In genomic region chrX:119943185-119943988, GRCh38 we compare ENCODE assay signal across 8 cellular contexts. TPM values are rescaled to one million over a fixed set of nuclear protein-coding genes. Genes with fewer than 3 reads are reported as not detected.
DNase-seq lines count a peak whose midpoint lies in the region; ATAC-seq and TF ChIP-seq lines count a peak whose summit lies in the region.

Gene NKAP (minus strand): TSS chrX:119943751. CDS start chrX:119943605, 146 bp downstream.

- H3K27ac Mint-ChIP-seq in activated T-helper 2 cell treated with anti-CD3 and anti-CD28 coated beads, Interferon-gamma antibody, Interleukin-2, Interleukin-4, amounts not matched to agents 10 μg/mL and 5 μg/mL and 100 μg/mL, durations not matched to agents 14 hours and 24 hours and 36 hours: peak within 1 kb of the TSS; percentile 91
- H3K27ac Mint-ChIP-seq in naive thymus-derived CD4-positive, alpha-beta T cell: peak within 1 kb of the TSS; percentile 84 to 99 (median 94)
- H3K27ac Mint-ChIP-seq in stimulated activated memory B cell treated with anti-CD40 and anti-IgM and Interleukin-4, amounts not matched to agents 10 μg/mL and 1 μg/mL and 100 μg/mL, for 72 hours: peak within 1 kb of the TSS; percentile 97

- H3K4me1 Mint-ChIP-seq in activated T-helper 2 cell treated with anti-CD3 and anti-CD28 coated beads, Interferon-gamma antibody, Interleukin-2, Interleukin-4, amounts not matched to agents 10 μg/mL and 5 μg/mL and 100 μg/mL, durations not matched to agents 14 hours and 24 hours and 36 hours (ENCODE audit: low read depth): peaks cover 13% of the 10 kb centered on the region
- peaks cover 13 to 30% (median 22%) of the 10 kb centered on the region in 7 donors for H3K4me1 Mint-ChIP-seq in naive thymus-derived CD4-positive, alpha-beta T cell
- peaks cover 22% of the 10 kb centered on the region for H3K4me1 Mint-ChIP-seq in stimulated activated memory B cell treated with anti-CD40 and anti-IgM and Interleukin-4, amounts not matched to agents 10 μg/mL and 1 μg/mL and 100 μg/mL, for 72 hours

- H3K27ac ChIP-seq in fibroblast of lung (ENCODE audit: insufficient read depth, low read length): peak within 1 kb of the TSS; percentile 84
- H3K27ac ChIP-seq in naive thymus-derived CD4-positive, alpha-beta T cell (ENCODE audit: low read depth, low read length): peak within 1 kb of the TSS; percentile 97

- no peak for TF ChIP-seq CTCF in fibroblast of lung (conservative IDR thresholded peaks at IDR 0.05 in 1 of 2, IDR thresholded peaks at IDR 0.05 in 1 of 2; ENCODE audit: low read depth in 1 of 2, low read length in 2 of 2)

- ATAC-seq in naive thymus-derived CD4-positive, alpha-beta T cell: peak; percentile 95
- ATAC-seq in stimulated activated memory B cell treated with anti-CD40 and anti-IgM and Interleukin-4, amounts not matched to agents 10 μg/mL and 1 μg/mL and 100 μg/mL, for 72 hours: peak; percentile 93

- H3K4me3 Mint-ChIP-seq in activated T-helper 2 cell treated with anti-CD3 and anti-CD28 coated beads, Interferon-gamma antibody, Interleukin-2, Interleukin-4, amounts not matched to agents 10 μg/mL and 5 μg/mL and 100 μg/mL, durations not matched to agents 14 hours and 24 hours and 36 hours (ENCODE audit: low read depth): peak within 1 kb of the TSS; percentile 92
- H3K4me3 Mint-ChIP-seq in naive thymus-derived CD4-positive, alpha-beta T cell: peak within 1 kb of the TSS; percentile 84 to 100 (median 97)
- peak within 1 kb of the TSS; percentile 98 for H3K4me3 Mint-ChIP-seq in stimulated activated memory B cell treated with anti-CD40 and anti-IgM and Interleukin-4, amounts not matched to agents 10 μg/mL and 1 μg/mL and 100 μg/mL, for 72 hours

- H2AFZ ChIP-seq in fibroblast of lung (ENCODE audit: low read length): peak within 1 kb of the TSS; percentile 81

- H3K9me3 Mint-ChIP-seq in activated T-helper 2 cell treated with anti-CD3 and anti-CD28 coated beads, Interferon-gamma antibody, Interleukin-2, Interleukin-4, amounts not matched to agents 10 μg/mL and 5 μg/mL and 100 μg/mL, durations not matched to agents 14 hours and 24 hours and 36 hours: no peaks in the 10 kb centered on the region
- peaks cover 0 to 1% (median 0%) of the 10 kb centered on the region in 11 donors for H3K9me3 Mint-ChIP-seq in naive thymus-derived CD4-positive, alpha-beta T cell
- H3K9me3 Mint-ChIP-seq in stimulated activated memory B cell treated with anti-CD40 and anti-IgM and Interleukin-4, amounts not matched to agents 10 μg/mL and 1 μg/mL and 100 μg/mL, for 72 hours: no peaks in the 10 kb centered on the region

- peak within 1 kb of the TSS; percentile 81 for H3K4me2 ChIP-seq in fibroblast of lung (ENCODE audit: extremely low read depth, insufficient read depth, low read length)

- H3K9me3 ChIP-seq in fibroblast of lung (ENCODE audit: control insufficient read depth, insufficient read depth, low read depth, low read length): no peaks in the 10 kb centered on the region
- H3K9me3 ChIP-seq in naive thymus-derived CD4-positive, alpha-beta T cell (ENCODE audit: control insufficient read depth in 2 of 3, low read length in 3 of 3): no peaks in the 10 kb centered on the region

- CTCF ChIA-PET in naive thymus-derived CD4-positive, alpha-beta T cell (lab: Charles Lee): interaction anchor here (0.6 kb wide), 1 partner anchor 944 kb away, joined by 3 read pairs; no protein-coding TSS in a partner anchor

- H4K20me1 ChIP-seq in fibroblast of lung (ENCODE audit: control insufficient read depth, extremely low read depth, insufficient read depth, low read length): no peaks in the 10 kb centered on the region

- no peaks in the 10 kb centered on the region for H3K27me3 ChIP-seq in fibroblast of lung (ENCODE audit: control insufficient read depth, insufficient read depth, low read length)
- H3K27me3 ChIP-seq in naive thymus-derived CD4-positive, alpha-beta T cell (ENCODE audit: control insufficient read depth in 2 of 2, insufficient read depth in 2 of 2, low read length in 2 of 2): no peaks in the 10 kb centered on the region

- H3K4me1 ChIP-seq in fibroblast of lung (ENCODE audit: control insufficient read depth, extremely low read depth, insufficient read depth, low read length): no peaks in the 10 kb centered on the region
- H3K4me1 ChIP-seq in naive thymus-derived CD4-positive, alpha-beta T cell (ENCODE audit: control insufficient read depth in 2 of 2, insufficient read depth in 2 of 2, low read length in 2 of 2): peaks cover 8 to 15% of the 10 kb centered on the region in 2 donors

- peaks cover 5% of the 10 kb centered on the region for H3K36me3 Mint-ChIP-seq in activated T-helper 2 cell treated with anti-CD3 and anti-CD28 coated beads, Interferon-gamma antibody, Interleukin-2, Interleukin-4, amounts not matched to agents 10 μg/mL and 5 μg/mL and 100 μg/mL, durations not matched to agents 14 hours and 24 hours and 36 hours (ENCODE audit: low read depth)
- peaks cover 0 to 4% (median 0%) of the 10 kb centered on the region in 5 donors for H3K36me3 Mint-ChIP-seq in naive thymus-derived CD4-positive, alpha-beta T cell
- H3K36me3 Mint-ChIP-seq in stimulated activated memory B cell treated with anti-CD40 and anti-IgM and Interleukin-4, amounts not matched to agents 10 μg/mL and 1 μg/mL and 100 μg/mL, for 72 hours: peaks cover 6% of the 10 kb centered on the region

- peak; percentile 92 for DNase-seq in EL
- peak; percentile 25 for DNase-seq in GOT3 (lab: John Stamatoyannopoulos, UW)
- peak; percentile 90 for DNase-seq in LHCN-M2 (ENCODE audit: low read depth)
- DNase-seq in RPMI8226: peak; percentile 87
- DNase-seq in activated T-helper 2 cell treated with anti-CD3 and anti-CD28 coated beads, Interferon-gamma antibody, Interleukin-2, Interleukin-4, amounts not matched to agents 10 μg/mL and 5 μg/mL and 100 μg/mL, durations not matched to agents 14 hours and 24 hours and 36 hours (ENCODE audit: low spot score): peak; percentile 79
- peak; percentile 93 to 97 for DNase-seq in fibroblast of lung (ENCODE audit: low read depth in 2 of 2)
- peak; percentile 53 to 84 (median 79) for DNase-seq in naive thymus-derived CD4-positive, alpha-beta T cell

- intact Hi-C loops in activated T-helper 2 cell treated with anti-CD3 and anti-CD28 coated beads, Interferon-gamma antibody, Interleukin-2, Interleukin-4, amounts not matched to agents 10 μg/mL and 5 μg/mL and 100 μg/mL, durations not matched to agents 14 hours and 24 hours and 36 hours (cut with micrococcal nuclease): loop anchor here (1.0 kb wide), 1 partner anchor 72 kb away; the partner anchor contains the start of genes NDUFA1 and RNF113A
- intact Hi-C loops in naive thymus-derived CD4-positive, alpha-beta T cell (cut with micrococcal nuclease): loop anchor here (1.0 to 10.0 kb wide), 12 partner anchors 72 to 709 kb away; partner anchors contain the start of genes NDUFA1 (in 2 of the 2), RNF113A (in 2 of the 2), RPL39 (in 2 of the 2) and SLC25A5 (in 2 of the 2)

- H3K79me2 ChIP-seq in fibroblast of lung (ENCODE audit: control insufficient read depth, insufficient read depth, low read length): peaks cover 2% of the 10 kb centered on the region

- peak within 1 kb of the TSS; percentile 23 to 90 (median 71) for H3K4me3 ChIP-seq in fibroblast of lung (replicated peaks in 1 of 4; ENCODE audit: control extremely low read depth in 1 of 4, insufficient read depth in 1 of 4, low read depth in 3 of 4, low read length in 4 of 4)
- peak within 1 kb of the TSS; percentile 84 for H3K4me3 ChIP-seq in naive thymus-derived CD4-positive, alpha-beta T cell (ENCODE audit: low read length)

- peaks cover under 1% of the 10 kb centered on the region for H3K27me3 Mint-ChIP-seq in activated T-helper 2 cell treated with anti-CD3 and anti-CD28 coated beads, Interferon-gamma antibody, Interleukin-2, Interleukin-4, amounts not matched to agents 10 μg/mL and 5 μg/mL and 100 μg/mL, durations not matched to agents 14 hours and 24 hours and 36 hours (ENCODE audit: low read depth)
- H3K27me3 Mint-ChIP-seq in naive thymus-derived CD4-positive, alpha-beta T cell: peaks cover 0 to 2% (median 2%) of the 10 kb centered on the region in 5 donors
- no peaks in the 10 kb centered on the region for H3K27me3 Mint-ChIP-seq in stimulated activated memory B cell treated with anti-CD40 and anti-IgM and Interleukin-4, amounts not matched to agents 10 μg/mL and 1 μg/mL and 100 μg/mL, for 72 hours

- POLR2A ChIA-PET in naive thymus-derived CD4-positive, alpha-beta T cell (lab: Charles Lee): interaction anchor here (0.6 kb wide), 1 partner anchor 686 kb away, joined by 3 read pairs; the partner anchor contains the start of gene C1GALT1C1

- peak within 1 kb of the TSS; percentile 86 for H3K9ac ChIP-seq in fibroblast of lung (ENCODE audit: insufficient read depth, low read length)

- no peaks in the 10 kb centered on the region for H3K36me3 ChIP-seq in fibroblast of lung (ENCODE audit: control insufficient read depth, insufficient read depth, low read length)
- H3K36me3 ChIP-seq in naive thymus-derived CD4-positive, alpha-beta T cell (ENCODE audit: control insufficient read depth in 2 of 3, insufficient read depth in 3 of 3, low read length in 3 of 3): peaks cover 0 to 6% (median 0%) of the 10 kb centered on the region in 3 experiments

RNA-seq across cellular contexts. Expression of gene NKAP, which starts in this region (rescaled TPM):
- total RNA-seq in LHCN-M2 (2014; rRNA removed): 4.2 and 4.8 TPM in 2 replicates
- 3.0 TPM for polyA plus RNA-seq in LHCN-M2 (2012)
- total RNA-seq in activated T-helper 2 cell treated with anti-CD3 and anti-CD28 coated beads, Interferon-gamma antibody, Interleukin-2, Interleukin-4, amounts not matched to agents 10 μg/mL and 5 μg/mL and 100 μg/mL, durations not matched to agents 14 hours and 24 hours and 36 hours: 9.8 and 10.4 TPM in 2 replicates
- 4.1 and 4.6 TPM in 2 replicates for total RNA-seq in fibroblast of lung
- 4.0 and 4.1 TPM in 2 replicates for polyA plus RNA-seq in fibroblast of lung
- polyA plus RNA-seq in fibroblast of lung (2012): 5.8 and 6.1 TPM in 2 replicates
- 2.0 and 2.1 TPM in 2 replicates for polyA minus RNA-seq in fibroblast of lung (ENCODE audit: low replicate concordance)
- total RNA-seq in naive thymus-derived CD4-positive, alpha-beta T cell: 10 to 100 TPM in 4 of 5 experiments, 1 to 10 TPM in 1; 9.7 to 19.3 (median 14.9) TPM
- 1 to 10 TPM; 4.2 to 6.0 TPM for polyA plus RNA-seq in naive thymus-derived CD4-positive, alpha-beta T cell

Comparison
In these comparisons a context has a peak if more than half of its experiments do, and no peak if none do; other contexts are left out.
1. Peak in every context shown above with its lines: DNase-seq, ATAC-seq, H3K4me3 ChIP-seq and H3K27ac ChIP-seq.
2. DNase-seq: peak in every context shown above with its lines; median percentile 95 in fibroblast of lung; 92 in EL; 90 in LHCN-M2; 87 in RPMI8226; 79 in activated T-helper 2 cell treated with anti-CD3 and anti-CD28 coated beads, Interferon-gamma antibody, Interleukin-2, Interleukin-4, amounts not matched to agents 10 μg/mL and 5 μg/mL and 100 μg/mL, durations not matched to agents 14 hours and 24 hours and 36 hours; 79 in naive thymus-derived CD4-positive, alpha-beta T cell; 25 in GOT3.